Comparison of ENCODE assay signal across 19 cellular contexts in genomic region chr18:61173579-61173978, GRCh38.
"Had no signal": no experiment of that assay in that cellular context is flagged by ENCODE, and none has a peak within 500 bp of the region (broad histone marks: within the 10 kb centered on the region; RNA-seq: fewer than 3 reads in every experiment).

No MANE protein-coding gene starts in this region.

- ATAC-seq: effector memory CD8-positive, alpha-beta T cell; heart left ventricle; left colon; natural killer cell; stimulated activated naive B cell treated with anti-CD40 and anti-IgM and Interleukin-4, amounts not matched to agents 10 μg/mL and 1 μg/mL and 100 μg/mL, for 72 hours; stimulated activated naive CD8-positive, alpha-beta T cell treated with anti-CD3 and anti-CD28 coated beads, Interleukin-15, amount 100 ng/mL, for 72 hours had no signal

- DNase-seq: effector memory CD8-positive, alpha-beta T cell; erythroblast; heart left ventricle; hippocampal formation; left colon; natural killer cell; posterior cingulate gyrus; sigmoid colon; stimulated activated CD4-positive, alpha-beta T cell treated with anti-CD3 and anti-CD28 coated beads, Interleukin-2, amount 100 ng/mL, for 24 hours; stimulated activated CD4-positive, alpha-beta T cell treated with anti-CD3 and anti-CD28 coated beads, Interleukin-4, amount 100 ng/mL, for 4 hours; stimulated activated naive B cell treated with anti-CD40 and anti-IgM and Interleukin-4, amounts not matched to agents 10 μg/mL and 1 μg/mL and 100 μg/mL, for 72 hours; stimulated activated naive CD8-positive, alpha-beta T cell treated with anti-CD3 and anti-CD28 coated beads, Interleukin-15, amount 100 ng/mL, for 72 hours; substantia nigra; transverse colon had no signal

- H3K27ac Mint-ChIP-seq: dendritic cell treated with granulocyte-macrophage colony-stimulating factor and Interleukin-4, amounts not matched to agents 40 ng/mL and 50 ng/mL, for 4 days; effector memory CD8-positive, alpha-beta T cell; natural killer cell; stimulated activated naive B cell treated with anti-CD40 and anti-IgM and Interleukin-4, amounts not matched to agents 10 μg/mL and 1 μg/mL and 100 μg/mL, for 72 hours; stimulated activated naive CD8-positive, alpha-beta T cell treated with anti-CD3 and anti-CD28 coated beads, Interleukin-15, amount 100 ng/mL, for 72 hours had no signal

- H3K4me1 Mint-ChIP-seq: natural killer cell; neural crest cell; stimulated activated naive B cell treated with anti-CD40 and anti-IgM and Interleukin-4, amounts not matched to agents 10 μg/mL and 1 μg/mL and 100 μg/mL, for 72 hours; stimulated activated naive CD8-positive, alpha-beta T cell treated with anti-CD3 and anti-CD28 coated beads, Interleukin-15, amount 100 ng/mL, for 72 hours had no signal

- H3K9me3 Mint-ChIP-seq: dendritic cell treated with granulocyte-macrophage colony-stimulating factor and Interleukin-4, amounts not matched to agents 40 ng/mL and 50 ng/mL, for 4 days had no signal

- H3K36me3 Mint-ChIP-seq: natural killer cell; stimulated activated naive B cell treated with anti-CD40 and anti-IgM and Interleukin-4, amounts not matched to agents 10 μg/mL and 1 μg/mL and 100 μg/mL, for 72 hours had no signal

- H3K27me3 Mint-ChIP-seq: dendritic cell treated with granulocyte-macrophage colony-stimulating factor and Interleukin-4, amounts not matched to agents 40 ng/mL and 50 ng/mL, for 4 days; effector memory CD8-positive, alpha-beta T cell; stimulated activated naive B cell treated with anti-CD40 and anti-IgM and Interleukin-4, amounts not matched to agents 10 μg/mL and 1 μg/mL and 100 μg/mL, for 72 hours; stimulated activated naive CD8-positive, alpha-beta T cell treated with anti-CD3 and anti-CD28 coated beads, Interleukin-15, amount 100 ng/mL, for 72 hours had no signal

- H3K4me3 Mint-ChIP-seq: dendritic cell treated with granulocyte-macrophage colony-stimulating factor and Interleukin-4, amounts not matched to agents 40 ng/mL and 50 ng/mL, for 4 days; effector memory CD8-positive, alpha-beta T cell; natural killer cell; neural crest cell; stimulated activated naive B cell treated with anti-CD40 and anti-IgM and Interleukin-4, amounts not matched to agents 10 μg/mL and 1 μg/mL and 100 μg/mL, for 72 hours; stimulated activated naive CD8-positive, alpha-beta T cell treated with anti-CD3 and anti-CD28 coated beads, Interleukin-15, amount 100 ng/mL, for 72 hours had no signal

- H3K4me3 ChIP-seq: heart left ventricle, right atrium auricular region, sigmoid colon, skin epidermis, thoracic aorta, transverse colon had no signal
